In the genomic region with DNA sequence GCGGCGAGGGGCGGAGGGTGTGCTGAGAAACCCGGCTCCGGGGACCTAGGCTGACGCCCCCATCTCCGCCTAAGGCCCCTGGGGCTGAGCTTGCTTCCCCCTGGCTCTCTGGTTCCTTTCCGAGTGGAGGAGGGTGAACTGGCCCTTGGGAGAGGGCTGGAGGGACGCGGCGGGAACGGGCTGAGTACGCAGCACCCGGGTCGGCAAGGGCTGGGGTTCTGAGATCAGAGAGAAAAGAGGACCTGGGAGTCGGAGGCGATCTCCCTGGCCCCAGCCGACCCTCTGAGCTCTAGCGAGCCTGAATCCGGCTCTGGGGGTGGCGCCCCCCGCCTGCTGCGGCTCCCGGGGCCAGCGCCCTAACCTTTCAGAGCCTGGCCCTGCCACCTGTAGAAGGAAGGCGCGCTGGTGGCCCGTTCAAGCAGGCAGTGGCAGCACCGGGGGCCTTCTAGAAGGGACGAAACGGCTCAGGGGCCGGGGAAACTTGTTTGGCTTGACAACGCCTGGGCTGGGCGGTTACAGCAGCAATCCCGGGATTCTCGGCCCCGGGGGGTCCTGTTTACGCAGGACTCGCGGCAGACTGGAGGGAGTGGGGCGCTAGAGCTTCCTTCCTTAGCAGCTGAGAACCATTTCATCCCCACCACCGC, we compare ENCODE assay signal across 9 cellular contexts.
DNase-seq lines count a peak whose midpoint lies in the region; ATAC-seq and TF ChIP-seq lines count a peak whose summit lies in the region.
"Had no signal": no experiment of that assay in that cellular context is flagged by ENCODE, and none has a peak within 500 bp of the region (broad histone marks: within the 10 kb centered on the region; RNA-seq: fewer than 3 reads in every experiment).

No MANE protein-coding gene starts in this region.

- in situ Hi-C loops in astrocyte of the cerebellum (cut with HindIII; ENCODE audit: low sequenced_read_pairs): no loop called here

- intact Hi-C loops in heart left ventricle (cut with DNase I) (loop anchor here in 3 of 10 donors (5.0 kb wide), 2 partner anchors 181 to 261 kb away; no protein-coding TSS in a partner anchor), left ventricle myocardium superior (cut with micrococcal nuclease) (no loop called here)

- peak overlapping the region in 10 of 12 donors; percentile 27 to 56 (median 46) for H3K4me3 ChIP-seq in heart left ventricle
- peak overlapping the region; percentile 18 for H3K4me3 ChIP-seq in astrocyte of the cerebellum (ENCODE audit: low read depth, low read length)
- H3K4me3 ChIP-seq in urinary bladder (ENCODE audit: low read depth, low read length): peak overlapping the region; percentile 32

- H3K4me1 ChIP-seq in heart left ventricle (peaks cover 7 to 32% (median 22%) of the 10 kb centered on the region in 12 donors), urinary bladder (ENCODE audit: insufficient read depth) (peaks cover 3% of the 10 kb centered on the region)

- no peak for ATAC-seq in heart left ventricle
- no peak for ATAC-seq in left ventricle myocardium superior
- ATAC-seq in HG02981 (IDR thresholded peaks at IDR 0.05; ENCODE audit: unreplicated experiment): no peak

- no peaks in the 10 kb centered on the region for H3K36me3 ChIP-seq in heart left ventricle
- no peaks in the 10 kb centered on the region for H3K36me3 ChIP-seq in urinary bladder (ENCODE audit: insufficient read depth)

- H3K9me3 ChIP-seq in heart left ventricle: no peaks in the 10 kb centered on the region

- TF ChIP-seq POLR2A in heart left ventricle (IDR thresholded peaks at IDR 0.05): no peak

- 3 to 7% (median 4%) methylated on average over 38 to 42 of the region's 42 CpGs for WGBS in heart left ventricle, 4 donors
- WGBS in urinary bladder: 8% methylated on average over 42 of the region's 42 CpGs

- no peak for TF ChIP-seq CTCF in heart left ventricle (IDR thresholded peaks at IDR 0.05)
- TF ChIP-seq CTCF in astrocyte of the cerebellum (IDR thresholded peaks at IDR 0.05; ENCODE audit: low read depth, low read length, missing control alignments): no peak

- DNase-seq in heart left ventricle: no peak
- no peak for DNase-seq in left ventricle myocardium superior
- no peak for DNase-seq in astrocyte of the cerebellum (ENCODE audit: low read depth)
- DNase-seq in left kidney (ENCODE audit: low read depth, low spot score): peak; percentile 78
- DNase-seq in NCI-H226: no peak
- no peak for DNase-seq in activated CD8-positive, alpha-beta memory T cell treated with anti-CD3 and anti-CD28 coated beads, Interleukin-2, amount 50 U/mL, for 48 hours
- DNase-seq: activated naive CD4-positive, alpha-beta T cell had no signal

- H3K27me3 ChIP-seq in heart left ventricle: peaks cover 13 to 91% (median 72%) of the 10 kb centered on the region in 9 donors

- H3K27ac ChIP-seq in heart left ventricle (peak overlapping the region in 1 of 12 donors; percentile 19), urinary bladder (ENCODE audit: low read depth) (no peak overlapping the region)
